Comparison of ENCODE assay signal across 1 cellular context in the genomic region with DNA sequence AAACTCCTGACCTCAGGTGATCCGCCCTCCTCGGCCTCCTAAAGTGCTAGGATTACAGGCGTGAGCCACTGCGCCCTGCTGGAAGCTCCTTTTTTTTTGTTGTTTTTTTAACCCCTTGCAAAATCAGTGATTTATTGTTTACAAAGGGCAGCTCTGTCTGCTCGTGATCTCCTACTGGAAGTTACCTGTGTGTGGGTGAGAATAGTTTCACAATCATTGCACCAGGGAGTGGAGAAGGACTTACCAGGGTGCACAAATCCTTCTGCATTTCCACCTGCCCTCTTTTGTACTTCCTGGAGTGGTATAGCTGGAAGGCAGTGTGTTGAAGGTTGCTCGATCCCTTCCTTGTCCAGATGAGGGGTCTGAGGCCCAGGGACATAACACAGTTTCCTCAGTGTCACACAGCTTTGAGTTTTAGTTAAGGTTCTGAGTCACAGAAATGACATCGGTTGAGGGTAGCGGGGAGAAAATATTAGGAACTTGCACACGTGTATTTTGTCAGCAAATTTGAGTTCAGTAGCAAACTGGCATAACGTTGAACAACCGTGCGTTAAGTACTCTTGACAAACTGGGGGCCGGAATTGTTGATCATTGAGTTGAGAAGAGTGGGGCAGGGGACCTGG.
A peak's percentile ranks its signal among the peaks of the same experiment; 100 is the strongest.
TF ChIP-seq lines count a peak whose summit lies in the region.

No MANE protein-coding gene starts in this region.

TF ChIP-seq in HepG2, 621 proteins besides CTCF, POLR2A, EP300 and RAD21 (continued from another document and continues in another):
- TF ChIP-seq, protein P1, sequence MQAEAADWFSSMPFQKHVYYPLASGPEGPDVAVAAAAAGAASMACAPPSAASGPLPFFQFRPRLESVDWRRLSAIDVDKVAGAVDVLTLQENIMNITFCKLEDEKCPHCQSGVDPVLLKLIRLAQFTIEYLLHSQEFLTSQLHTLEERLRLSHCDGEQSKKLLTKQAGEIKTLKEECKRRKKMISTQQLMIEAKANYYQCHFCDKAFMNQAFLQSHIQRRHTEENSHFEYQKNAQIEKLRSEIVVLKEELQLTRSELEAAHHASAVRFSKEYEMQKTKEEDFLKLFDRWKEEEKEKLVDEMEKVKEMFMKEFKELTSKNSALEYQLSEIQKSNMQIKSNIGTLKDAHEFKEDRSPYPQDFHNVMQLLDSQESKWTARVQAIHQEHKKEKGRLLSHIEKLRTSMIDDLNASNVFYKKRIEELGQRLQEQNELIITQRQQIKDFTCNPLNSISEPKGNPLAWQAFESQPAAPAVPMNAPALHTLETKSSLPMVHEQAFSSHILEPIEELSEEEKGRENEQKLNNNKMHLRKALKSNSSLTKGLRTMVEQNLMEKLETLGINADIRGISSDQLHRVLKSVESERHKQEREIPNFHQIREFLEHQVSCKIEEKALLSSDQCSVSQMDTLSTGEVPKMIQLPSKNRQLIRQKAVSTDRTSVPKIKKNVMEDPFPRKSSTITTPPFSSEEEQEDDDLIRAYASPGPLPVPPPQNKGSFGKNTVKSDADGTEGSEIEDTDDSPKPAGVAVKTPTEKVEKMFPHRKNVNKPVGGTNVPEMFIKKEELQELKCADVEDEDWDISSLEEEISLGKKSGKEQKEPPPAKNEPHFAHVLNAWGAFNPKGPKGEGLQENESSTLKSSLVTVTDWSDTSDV (CRISPR knock-in tag; IDR thresholded peaks at IDR 0.05), result no peak
- TF ChIP-seq ZBTB7A (CRISPR knock-in tag; IDR thresholded peaks at IDR 0.05), result no peak
- TF ChIP-seq ZFP41 (CRISPR knock-in tag; IDR thresholded peaks at IDR 0.05; ENCODE audit: borderline replicate concordance), result no peak
- TF ChIP-seq ATF4 (CRISPR knock-in tag; IDR thresholded peaks at IDR 0.05), result peak in 1 of 2 experiments; percentile 88; a peak in 2 of 4 replicates
- TF ChIP-seq, protein P2, sequence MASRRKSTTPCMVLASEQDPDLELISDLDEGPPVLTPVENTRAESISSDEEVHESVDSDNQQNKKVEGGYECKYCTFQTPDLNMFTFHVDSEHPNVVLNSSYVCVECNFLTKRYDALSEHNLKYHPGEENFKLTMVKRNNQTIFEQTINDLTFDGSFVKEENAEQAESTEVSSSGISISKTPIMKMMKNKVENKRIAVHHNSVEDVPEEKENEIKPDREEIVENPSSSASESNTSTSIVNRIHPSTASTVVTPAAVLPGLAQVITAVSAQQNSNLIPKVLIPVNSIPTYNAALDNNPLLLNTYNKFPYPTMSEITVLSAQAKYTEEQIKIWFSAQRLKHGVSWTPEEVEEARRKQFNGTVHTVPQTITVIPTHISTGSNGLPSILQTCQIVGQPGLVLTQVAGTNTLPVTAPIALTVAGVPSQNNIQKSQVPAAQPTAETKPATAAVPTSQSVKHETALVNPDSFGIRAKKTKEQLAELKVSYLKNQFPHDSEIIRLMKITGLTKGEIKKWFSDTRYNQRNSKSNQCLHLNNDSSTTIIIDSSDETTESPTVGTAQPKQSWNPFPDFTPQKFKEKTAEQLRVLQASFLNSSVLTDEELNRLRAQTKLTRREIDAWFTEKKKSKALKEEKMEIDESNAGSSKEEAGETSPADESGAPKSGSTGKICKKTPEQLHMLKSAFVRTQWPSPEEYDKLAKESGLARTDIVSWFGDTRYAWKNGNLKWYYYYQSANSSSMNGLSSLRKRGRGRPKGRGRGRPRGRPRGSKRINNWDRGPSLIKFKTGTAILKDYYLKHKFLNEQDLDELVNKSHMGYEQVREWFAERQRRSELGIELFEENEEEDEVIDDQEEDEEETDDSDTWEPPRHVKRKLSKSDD (CRISPR knock-in tag; IDR thresholded peaks at IDR 0.05; ENCODE audit: low read depth), result peak; percentile 18; the same call in 1 of the 2 replicates
- TF ChIP-seq, protein P3, sequence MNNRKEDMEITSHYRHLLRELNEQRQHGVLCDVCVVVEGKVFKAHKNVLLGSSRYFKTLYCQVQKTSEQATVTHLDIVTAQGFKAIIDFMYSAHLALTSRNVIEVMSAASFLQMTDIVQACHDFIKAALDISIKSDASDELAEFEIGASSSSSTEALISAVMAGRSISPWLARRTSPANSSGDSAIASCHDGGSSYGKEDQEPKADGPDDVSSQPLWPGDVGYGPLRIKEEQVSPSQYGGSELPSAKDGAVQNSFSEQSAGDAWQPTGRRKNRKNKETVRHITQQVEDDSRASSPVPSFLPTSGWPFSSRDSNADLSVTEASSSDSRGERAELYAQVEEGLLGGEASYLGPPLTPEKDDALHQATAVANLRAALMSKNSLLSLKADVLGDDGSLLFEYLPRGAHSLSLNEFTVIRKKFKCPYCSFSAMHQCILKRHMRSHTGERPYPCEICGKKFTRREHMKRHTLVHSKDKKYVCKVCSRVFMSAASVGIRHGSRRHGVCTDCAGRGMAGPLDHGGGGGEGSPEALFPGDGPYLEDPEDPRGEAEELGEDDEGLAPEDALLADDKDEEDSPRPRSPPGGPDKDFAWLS (CRISPR knock-in tag; IDR thresholded peaks at IDR 0.05; ENCODE audit: borderline replicate concordance), result no peak
- no peak for TF ChIP-seq RFXANK (CRISPR knock-in tag; IDR thresholded peaks at IDR 0.05)
- TF ChIP-seq NR2C2 (CRISPR knock-in tag; IDR thresholded peaks at IDR 0.05; ENCODE audit: borderline replicate concordance), result peak; percentile 35; the same call in 1 of the 2 replicates
- no peak for TF ChIP-seq ZNF598 (CRISPR knock-in tag; IDR thresholded peaks at IDR 0.05; ENCODE audit: borderline replicate concordance)
- no peak for TF ChIP-seq TBX3 (IDR thresholded peaks at IDR 0.05; ENCODE audit: borderline replicate concordance)
- TF ChIP-seq RNF219 (CRISPR knock-in tag; IDR thresholded peaks at IDR 0.05), result no peak
- no peak for TF ChIP-seq DPF2 (CRISPR knock-in tag; IDR thresholded peaks at IDR 0.05; ENCODE audit: borderline replicate concordance, low read depth)
- TF ChIP-seq ZBTB38 (CRISPR knock-in tag; IDR thresholded peaks at IDR 0.05), result no peak
- no peak for TF ChIP-seq KDM4B (CRISPR knock-in tag; IDR thresholded peaks at IDR 0.05)
- peak in 1 of 2 experiments; percentile 32; a peak in 1 of 4 replicates for TF ChIP-seq KLF16 (CRISPR knock-in tag; IDR thresholded peaks at IDR 0.05)
- TF ChIP-seq, protein P4, sequence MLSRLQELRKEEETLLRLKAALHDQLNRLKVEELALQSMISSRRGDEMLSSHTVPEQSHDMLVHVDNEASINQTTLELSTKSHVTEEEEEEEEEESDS (CRISPR knock-in tag; IDR thresholded peaks at IDR 0.05; ENCODE audit: borderline replicate concordance), result no peak
- TF ChIP-seq BRCA1 (CRISPR knock-in tag; IDR thresholded peaks at IDR 0.05), result no peak
- TF ChIP-seq YEATS4 (CRISPR knock-in tag; IDR thresholded peaks at IDR 0.05; ENCODE audit: borderline replicate concordance), result no peak
- TF ChIP-seq ZKSCAN5 (CRISPR knock-in tag; IDR thresholded peaks at IDR 0.05), result no peak
- TF ChIP-seq, protein P5, sequence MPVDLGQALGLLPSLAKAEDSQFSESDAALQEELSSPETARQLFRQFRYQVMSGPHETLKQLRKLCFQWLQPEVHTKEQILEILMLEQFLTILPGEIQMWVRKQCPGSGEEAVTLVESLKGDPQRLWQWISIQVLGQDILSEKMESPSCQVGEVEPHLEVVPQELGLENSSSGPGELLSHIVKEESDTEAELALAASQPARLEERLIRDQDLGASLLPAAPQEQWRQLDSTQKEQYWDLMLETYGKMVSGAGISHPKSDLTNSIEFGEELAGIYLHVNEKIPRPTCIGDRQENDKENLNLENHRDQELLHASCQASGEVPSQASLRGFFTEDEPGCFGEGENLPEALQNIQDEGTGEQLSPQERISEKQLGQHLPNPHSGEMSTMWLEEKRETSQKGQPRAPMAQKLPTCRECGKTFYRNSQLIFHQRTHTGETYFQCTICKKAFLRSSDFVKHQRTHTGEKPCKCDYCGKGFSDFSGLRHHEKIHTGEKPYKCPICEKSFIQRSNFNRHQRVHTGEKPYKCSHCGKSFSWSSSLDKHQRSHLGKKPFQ (CRISPR knock-in tag; IDR thresholded peaks at IDR 0.05; ENCODE audit: insufficient replicate concordance), result no peak
- no peak for TF ChIP-seq PCBP2 (optimal IDR thresholded peaks at IDR 0.05; ENCODE audit: low read depth, low read length, poor library complexity, severe bottlenecking)
- no peak for TF ChIP-seq SSRP1 (CRISPR knock-in tag; IDR thresholded peaks at IDR 0.05)
- 0 out of 2 replicates have a peak, but pooled peaks have one; percentile 1 for TF ChIP-seq ZNF121 (CRISPR knock-in tag; IDR thresholded peaks at IDR 0.05)
- TF ChIP-seq ZNF326 (CRISPR knock-in tag; IDR thresholded peaks at IDR 0.05; ENCODE audit: borderline replicate concordance), result no peak
- peak; percentile 91 for TF ChIP-seq ZBTB43 (CRISPR knock-in tag; conservative IDR thresholded peaks at IDR 0.05)
- TF ChIP-seq RBAK (CRISPR knock-in tag; IDR thresholded peaks at IDR 0.05), result no peak
- TF ChIP-seq, protein P6, sequence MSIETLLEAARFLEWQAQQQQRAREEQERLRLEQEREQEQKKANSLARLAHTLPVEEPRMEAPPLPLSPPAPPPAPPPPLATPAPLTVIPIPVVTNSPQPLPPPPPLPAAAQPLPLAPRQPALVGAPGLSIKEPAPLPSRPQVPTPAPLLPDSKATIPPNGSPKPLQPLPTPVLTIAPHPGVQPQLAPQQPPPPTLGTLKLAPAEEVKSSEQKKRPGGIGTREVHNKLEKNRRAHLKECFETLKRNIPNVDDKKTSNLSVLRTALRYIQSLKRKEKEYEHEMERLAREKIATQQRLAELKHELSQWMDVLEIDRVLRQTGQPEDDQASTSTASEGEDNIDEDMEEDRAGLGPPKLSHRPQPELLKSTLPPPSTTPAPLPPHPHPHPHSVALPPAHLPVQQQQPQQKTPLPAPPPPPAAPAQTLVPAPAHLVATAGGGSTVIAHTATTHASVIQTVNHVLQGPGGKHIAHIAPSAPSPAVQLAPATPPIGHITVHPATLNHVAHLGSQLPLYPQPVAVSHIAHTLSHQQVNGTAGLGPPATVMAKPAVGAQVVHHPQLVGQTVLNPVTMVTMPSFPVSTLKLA (IDR thresholded peaks at IDR 0.05), result no peak
- TF ChIP-seq ZFYVE20 (CRISPR knock-in tag; IDR thresholded peaks at IDR 0.05; ENCODE audit: borderline replicate concordance, low read depth), result no peak
- TF ChIP-seq ZNF329 (CRISPR knock-in tag; IDR thresholded peaks at IDR 0.05; ENCODE audit: low read depth), result no peak
- no peak for TF ChIP-seq ZNF839 (CRISPR knock-in tag; IDR thresholded peaks at IDR 0.05; ENCODE audit: borderline replicate concordance)
- TF ChIP-seq ZNF691 (CRISPR knock-in tag; IDR thresholded peaks at IDR 0.05; ENCODE audit: borderline replicate concordance, low read depth), result no peak
- TF ChIP-seq CSRNP2 (CRISPR knock-in tag; conservative IDR thresholded peaks at IDR 0.05; ENCODE audit: low read depth), result no peak
- TF ChIP-seq ZNF670 (CRISPR knock-in tag; IDR thresholded peaks at IDR 0.05; ENCODE audit: borderline replicate concordance), result no peak
- TF ChIP-seq THAP8 (CRISPR knock-in tag; IDR thresholded peaks at IDR 0.05; ENCODE audit: borderline replicate concordance), result no peak
- peak; percentile 51; the same call in 1 of the 2 replicates for TF ChIP-seq KAT8 (CRISPR knock-in tag; IDR thresholded peaks at IDR 0.05)
- TF ChIP-seq ZNF446 (CRISPR knock-in tag; IDR thresholded peaks at IDR 0.05), result no peak
- no peak for TF ChIP-seq ZC3H4 (CRISPR knock-in tag; IDR thresholded peaks at IDR 0.05; ENCODE audit: borderline replicate concordance)
- no peak for TF ChIP-seq IKZF1 (IDR thresholded peaks at IDR 0.05)
- TF ChIP-seq JDP2 (CRISPR knock-in tag; IDR thresholded peaks at IDR 0.05; ENCODE audit: borderline replicate concordance), result no peak
- no peak for TF ChIP-seq NR2F2 (IDR thresholded peaks at IDR 0.05; ENCODE audit: borderline replicate concordance, low read depth)
